Comparison of ENCODE assay signal across 8 cellular contexts in genomic region chr2:152573168-152573567, GRCh38.
DNase-seq lines count a peak whose midpoint lies in the region; ATAC-seq and TF ChIP-seq lines count a peak whose summit lies in the region.

No MANE protein-coding gene starts in this region.

- no peak for TF ChIP-seq CTCF in GM13976 (IDR thresholded peaks at IDR 0.05; ENCODE audit: borderline replicate concordance, control extremely low read depth, extremely low read depth, insufficient read depth, missing control alignments)

- DNase-seq in GM13976 (ENCODE audit: low spot score), result peak; percentile 60
- DNase-seq in Kasumi-1 (lab: John Stamatoyannopoulos, UW), result peak; percentile 86 to 89
- DNase-seq in activated naive CD4-positive, alpha-beta T cell treated with anti-CD3 and anti-CD28 coated beads, Interleukin-2, amount 50 U/mL, for 72 hours (ENCODE audit: low spot score in 2 of 2), result peak in 1 of 2 donors; percentile 50
- DNase-seq in lung microvascular endothelial cell (ENCODE audit: low read depth in 2 of 2), result peak; percentile 56 to 82
- DNase-seq in NCI-H526 (lab: John Stamatoyannopoulos, UW), result no peak
- no peak for DNase-seq in NCI-H2196 treated with DMSO at 0.1 percent for 48 hours (lab: John Stamatoyannopoulos, UW; ENCODE audit: unreplicated experiment)
- DNase-seq in NCI-H2196 (lab: John Stamatoyannopoulos, UW; ENCODE audit: unreplicated experiment), result no peak

- H3K27ac Mint-ChIP-seq in activated naive CD4-positive, alpha-beta T cell treated with anti-CD3 and anti-CD28 coated beads, Interleukin-2, amount 50 U/mL, for 72 hours, result no peak overlapping the region

- no peaks in the 10 kb centered on the region for H3K9me3 Mint-ChIP-seq in activated naive CD4-positive, alpha-beta T cell treated with anti-CD3 and anti-CD28 coated beads, Interleukin-2, amount 50 U/mL, for 72 hours

- in situ Hi-C loops in GM13976 (cut with MboI; ENCODE audit: low sequenced_read_pairs, unreplicated experiment), result no loop called here

- peak; percentile 96 for ATAC-seq in GM21717 (IDR thresholded peaks at IDR 0.05; ENCODE audit: unreplicated experiment)
- ATAC-seq in activated naive CD4-positive, alpha-beta T cell treated with anti-CD3 and anti-CD28 coated beads, Interleukin-2, amount 50 U/mL, for 72 hours, result peak; percentile 97 to 99

- H3K36me3 Mint-ChIP-seq in activated naive CD4-positive, alpha-beta T cell treated with anti-CD3 and anti-CD28 coated beads, Interleukin-2, amount 50 U/mL, for 72 hours, result no peaks in the 10 kb centered on the region

Comparison
In these comparisons a context has a peak if more than half of its experiments do, and no peak if none do; other contexts are left out.
1. DNase-seq: peak in GM13976 (single experiment), Kasumi-1 (2 of 2) and lung microvascular endothelial cell (2 of 2); none in NCI-H526 (0 of 2), NCI-H2196 treated with DMSO at 0.1 percent for 48 hours (single experiment) and NCI-H2196 (single experiment).